ENCODE assay signal across 9 cellular contexts in genomic region chr15:64731012-64731806, GRCh38. TPM values are rescaled to one million over a fixed set of nuclear protein-coding genes. Genes with fewer than 3 reads are reported as not detected.
DNase-seq lines count a peak whose midpoint lies in the region; ATAC-seq and TF ChIP-seq lines count a peak whose summit lies in the region.
"Had no signal": no experiment of that assay in that cellular context is flagged by ENCODE, and none has a peak within 500 bp of the region (broad histone marks: within the 10 kb centered on the region; RNA-seq: fewer than 3 reads in every experiment).

No MANE protein-coding gene starts in this region.

- TF ChIP-seq CTCF in foreskin fibroblast (IDR thresholded peaks at IDR 0.05; ENCODE audit: low read depth, low read length) (peak; percentile 78), neutrophil (IDR thresholded peaks at IDR 0.05) (peak; percentile 87)

- H3K4me1 ChIP-seq in neutrophil (ENCODE audit: control insufficient read depth in 1 of 2, insufficient read depth in 1 of 2, low read depth in 1 of 2, low read length in 1 of 2) = no peaks in the 10 kb centered on the region

- no peak overlapping the region for H3K4me3 ChIP-seq in foreskin fibroblast (ENCODE audit: low read depth in 1 of 2, low read length in 2 of 2)
- H3K4me3 ChIP-seq in neutrophil (ENCODE audit: low read depth in 1 of 2, low read length in 1 of 2) = no peak overlapping the region

- H3K9me3 ChIP-seq in neutrophil = no peaks in the 10 kb centered on the region

- DNase-seq in G401 (ENCODE audit: low spot score) = peak; percentile 86
- peak; percentile 37 for DNase-seq in LHCN-M2 (ENCODE audit: low read depth)
- DNase-seq in RKO (ENCODE audit: low spot score) = peak; percentile 69
- peak; percentile 71 for DNase-seq in activated T-helper 1 cell treated with Interleukin-2 at 50 U/mL for 16 hours (ENCODE audit: low read depth)
- peak; percentile 43 to 84 for DNase-seq in foreskin fibroblast
- peak; percentile 89 for DNase-seq in superior temporal gyrus (ENCODE audit: extremely low spot score)

- H3K27me3 ChIP-seq in neutrophil = peaks cover 6% of the 10 kb centered on the region

- no peak overlapping the region for H3K27ac ChIP-seq in neutrophil
- H3K27ac ChIP-seq: epithelial cell of prostate had no signal

- no peak for ATAC-seq in GM18868 (IDR thresholded peaks at IDR 0.05; ENCODE audit: unreplicated experiment)

- H3K36me3 ChIP-seq in neutrophil = no peaks in the 10 kb centered on the region

- in situ Hi-C loops in G401 (cut with HindIII; ENCODE audit: low sequenced_read_pairs) = no loop called here

RNA-seq across cellular contexts. Expression of gene RBPMS2, which starts 44.2 kb away (rescaled TPM):
- total RNA-seq in G401 (2014; rRNA removed; shearing (Covaris generic)) = 0.12 and 0.27 TPM in 2 replicates
- total RNA-seq in LHCN-M2 (2014; rRNA removed) = not detected in 2 replicates
- 0.22 TPM for polyA plus RNA-seq in LHCN-M2 (2012)

Comparison
In these comparisons a context has a peak if more than half of its experiments do, and no peak if none do; other contexts are left out.
1. DNase-seq: peak in every context shown above with its lines; median percentile 89 in superior temporal gyrus; 86 in G401; 71 in activated T-helper 1 cell treated with Interleukin-2 at 50 U/mL for 16 hours; 69 in RKO; 64 in foreskin fibroblast; 37 in LHCN-M2.